ENCODE assay signal across 27 cellular contexts in genomic region chr12:39798977-39799376, GRCh38.
"Had no signal": no experiment of that assay in that cellular context is flagged by ENCODE, and none has a peak within 500 bp of the region (broad histone marks: within the 10 kb centered on the region; RNA-seq: fewer than 3 reads in every experiment).

No MANE protein-coding gene starts in this region.

- H3K9me3 Mint-ChIP-seq: stimulated activated effector memory CD8-positive, alpha-beta T cell treated with anti-CD3 and anti-CD28 coated beads, Interleukin-12 subunit alpha, Interleukin-12 subunit beta, amount 100 ng/mL, for 72 hours; stimulated activated memory B cell treated with anti-CD40 and anti-IgM and Interleukin-4, amounts not matched to agents 10 μg/mL and 1 μg/mL and 100 μg/mL, for 72 hours; stimulated activated naive B cell treated with anti-CD40 and anti-IgM and Interleukin-4, amounts not matched to agents 10 μg/mL and 1 μg/mL and 100 μg/mL, for 72 hours; stimulated activated naive CD8-positive, alpha-beta T cell treated with anti-CD3 and anti-CD28 coated beads, Interleukin-15, amount 100 ng/mL, for 72 hours; stimulated activated naive CD8-positive, alpha-beta T cell treated with anti-CD3 and anti-CD28 coated beads, Interleukin-15, Interleukin-2, amounts not matched to agents 100 ng/mL and 50 ng/mL, for 24 hours; type B pancreatic cell had no signal

- H3K9me3 ChIP-seq: stomach, suprapubic skin, testis, thoracic aorta, thyroid gland, tibial artery, tibial nerve, transverse colon, upper lobe of left lung, uterus, vagina had no signal

- H3K27ac Mint-ChIP-seq: stimulated activated effector memory CD8-positive, alpha-beta T cell treated with anti-CD3 and anti-CD28 coated beads, Interleukin-12 subunit alpha, Interleukin-12 subunit beta, amount 100 ng/mL, for 72 hours; stimulated activated memory B cell treated with anti-CD40 and anti-IgM and Interleukin-4, amounts not matched to agents 10 μg/mL and 1 μg/mL and 100 μg/mL, for 72 hours; stimulated activated naive B cell treated with anti-CD40 and anti-IgM and Interleukin-4, amounts not matched to agents 10 μg/mL and 1 μg/mL and 100 μg/mL, for 72 hours; stimulated activated naive CD8-positive, alpha-beta T cell treated with anti-CD3 and anti-CD28 coated beads, Interleukin-15, amount 100 ng/mL, for 72 hours; stimulated activated naive CD8-positive, alpha-beta T cell treated with anti-CD3 and anti-CD28 coated beads, Interleukin-15, Interleukin-2, amounts not matched to agents 100 ng/mL and 50 ng/mL, for 24 hours; type B pancreatic cell had no signal

- H3K27me3 Mint-ChIP-seq: stimulated activated memory B cell treated with anti-CD40 and anti-IgM and Interleukin-4, amounts not matched to agents 10 μg/mL and 1 μg/mL and 100 μg/mL, for 72 hours; stimulated activated naive B cell treated with anti-CD40 and anti-IgM and Interleukin-4, amounts not matched to agents 10 μg/mL and 1 μg/mL and 100 μg/mL, for 72 hours; stimulated activated naive CD8-positive, alpha-beta T cell treated with anti-CD3 and anti-CD28 coated beads, Interleukin-15, amount 100 ng/mL, for 72 hours; stimulated activated naive CD8-positive, alpha-beta T cell treated with anti-CD3 and anti-CD28 coated beads, Interleukin-15, Interleukin-2, amounts not matched to agents 100 ng/mL and 50 ng/mL, for 24 hours; type B pancreatic cell had no signal

- H3K4me3 ChIP-seq: stomach, suprapubic skin, testis, thoracic aorta, thyroid gland, tibial artery, tibial nerve, transverse colon, upper lobe of left lung, uterus, vagina had no signal

- H3K4me3 Mint-ChIP-seq: stimulated activated effector memory CD8-positive, alpha-beta T cell treated with anti-CD3 and anti-CD28 coated beads, Interleukin-12 subunit alpha, Interleukin-12 subunit beta, amount 100 ng/mL, for 72 hours; stimulated activated memory B cell treated with anti-CD40 and anti-IgM and Interleukin-4, amounts not matched to agents 10 μg/mL and 1 μg/mL and 100 μg/mL, for 72 hours; stimulated activated naive B cell treated with anti-CD40 and anti-IgM and Interleukin-4, amounts not matched to agents 10 μg/mL and 1 μg/mL and 100 μg/mL, for 72 hours; stimulated activated naive CD8-positive, alpha-beta T cell treated with anti-CD3 and anti-CD28 coated beads, Interleukin-15, amount 100 ng/mL, for 72 hours; stimulated activated naive CD8-positive, alpha-beta T cell treated with anti-CD3 and anti-CD28 coated beads, Interleukin-15, Interleukin-2, amounts not matched to agents 100 ng/mL and 50 ng/mL, for 24 hours; type B pancreatic cell had no signal

- ATAC-seq: stimulated activated effector memory CD8-positive, alpha-beta T cell treated with anti-CD3 and anti-CD28 coated beads, Interleukin-12 subunit alpha, Interleukin-12 subunit beta, amount 100 ng/mL, for 72 hours; stimulated activated memory B cell treated with anti-CD40 and anti-IgM and Interleukin-4, amounts not matched to agents 10 μg/mL and 1 μg/mL and 100 μg/mL, for 72 hours; stimulated activated naive B cell treated with anti-CD40 and anti-IgM and Interleukin-4, amounts not matched to agents 10 μg/mL and 1 μg/mL and 100 μg/mL, for 72 hours; stimulated activated naive CD8-positive, alpha-beta T cell treated with anti-CD3 and anti-CD28 coated beads, Interleukin-15, amount 100 ng/mL, for 72 hours; stimulated activated naive CD8-positive, alpha-beta T cell treated with anti-CD3 and anti-CD28 coated beads, Interleukin-15, Interleukin-2, amounts not matched to agents 100 U/mL and 50 U/mL, for 24 hours had no signal

- DNase-seq: stimulated activated CD4-positive, alpha-beta T cell treated with anti-CD3 and anti-CD28 coated beads, Interleukin-2, amount 100 ng/mL, for 48 hours; stimulated activated CD4-positive, alpha-beta T cell treated with anti-CD3 and anti-CD28 coated beads, Interleukin-4, amount 100 ng/mL, for 1 hour; stimulated activated CD4-positive, alpha-beta T cell treated with anti-CD3 and anti-CD28 coated beads, Interleukin-4, amount 100 ng/mL, for 24 hours; stimulated activated CD4-positive, alpha-beta T cell treated with anti-CD3 and anti-CD28 coated beads, Interleukin-4, amount 100 ng/mL, for 4 hours; stimulated activated CD8-positive, alpha-beta memory T cell treated with anti-CD3 and anti-CD28 coated beads, Interleukin-4, amount 100 ng/mL, for 48 hours; stimulated activated naive B cell treated with anti-CD40 and anti-IgM and Interleukin-4, amounts not matched to agents 10 μg/mL and 1 μg/mL and 100 μg/mL, for 72 hours; stimulated activated naive CD4-positive, alpha-beta T cell; stimulated activated naive CD4-positive, alpha-beta T cell treated with Interleukin-2 at 50 U/mL for 16 hours; stimulated activated naive CD8-positive, alpha-beta T cell treated with anti-CD3 and anti-CD28 coated beads, Interleukin-15, amount 100 ng/mL, for 72 hours; stimulated activated naive CD8-positive, alpha-beta T cell treated with anti-CD3 and anti-CD28 coated beads, Interleukin-15, Interleukin-2, amounts not matched to agents 100 U/mL and 50 U/mL, for 24 hours; stomach; substantia nigra; testis; thyroid gland; tibial artery; transverse colon; trophoblast cell; uterus had no signal

- H3K36me3 Mint-ChIP-seq: stimulated activated effector memory CD8-positive, alpha-beta T cell treated with anti-CD3 and anti-CD28 coated beads, Interleukin-12 subunit alpha, Interleukin-12 subunit beta, amount 100 ng/mL, for 72 hours; stimulated activated memory B cell treated with anti-CD40 and anti-IgM and Interleukin-4, amounts not matched to agents 10 μg/mL and 1 μg/mL and 100 μg/mL, for 72 hours; stimulated activated naive B cell treated with anti-CD40 and anti-IgM and Interleukin-4, amounts not matched to agents 10 μg/mL and 1 μg/mL and 100 μg/mL, for 72 hours; type B pancreatic cell had no signal

- H3K36me3 ChIP-seq: stomach, suprapubic skin, thoracic aorta, thyroid gland, tibial artery, tibial nerve, transverse colon, upper lobe of left lung, uterus, vagina had no signal

- H3K4me1 Mint-ChIP-seq: stimulated activated effector memory CD8-positive, alpha-beta T cell treated with anti-CD3 and anti-CD28 coated beads, Interleukin-12 subunit alpha, Interleukin-12 subunit beta, amount 100 ng/mL, for 72 hours; stimulated activated memory B cell treated with anti-CD40 and anti-IgM and Interleukin-4, amounts not matched to agents 10 μg/mL and 1 μg/mL and 100 μg/mL, for 72 hours; stimulated activated naive CD8-positive, alpha-beta T cell treated with anti-CD3 and anti-CD28 coated beads, Interleukin-15, amount 100 ng/mL, for 72 hours had no signal

- H3K27ac ChIP-seq: stomach, suprapubic skin, testis, thoracic aorta, thyroid gland, tibial artery, tibial nerve, transverse colon, upper lobe of left lung, uterus, vagina had no signal

- H3K27me3 ChIP-seq: stomach, suprapubic skin, testis, thyroid gland, tibial artery, tibial nerve, transverse colon, upper lobe of left lung, uterus, vagina had no signal

- H3K4me1 ChIP-seq: stomach, suprapubic skin, testis, thyroid gland, tibial artery, tibial nerve, upper lobe of left lung, uterus, vagina had no signal
